In the genomic region with DNA sequence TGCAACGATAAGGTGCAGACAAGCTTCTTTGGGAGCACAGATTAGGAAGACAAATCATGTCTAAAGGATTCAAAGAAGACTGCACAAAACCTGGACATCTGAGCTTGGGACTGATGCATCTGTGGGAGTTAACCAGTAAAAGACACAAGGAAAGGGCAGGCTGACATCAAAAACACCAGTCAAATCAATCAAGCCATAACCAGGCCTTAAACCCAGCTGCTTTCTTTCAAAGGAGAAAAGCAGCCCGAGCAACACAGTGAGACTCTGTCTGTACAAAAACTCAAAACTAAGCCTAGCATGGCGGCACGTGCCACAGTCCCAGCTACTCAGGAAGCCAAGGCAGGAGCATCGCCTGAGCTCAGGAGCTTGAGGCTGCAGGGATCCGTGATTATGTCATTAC, we compare ENCODE assay signal across 18 cellular contexts.
"Had no signal": no experiment of that assay in that cellular context is flagged by ENCODE, and none has a peak within 500 bp of the region (broad histone marks: within the 10 kb centered on the region; RNA-seq: fewer than 3 reads in every experiment).

No MANE protein-coding gene starts in this region.

- DNase-seq: Karpas-422, KG1, MG63, NCI-H1092 treated with DMSO at 0.1 percent for 48 hours, NCI-H1436, NCI-H187, NCI-H2029, NCI-H2081 treated with DMSO at 0.1 percent for 48 hours, NCI-H2171, NCI-H226, NCI-H446, NCI-H510A, NCI-H524 treated with DMSO at 0.1 percent for 48 hours, NCI-H69, NCI-H774, Right ventricle myocardium superior, RPMI8226, SIG-M5 had no signal
